ENCODE assay signal across 11 cellular contexts in the genomic region with DNA sequence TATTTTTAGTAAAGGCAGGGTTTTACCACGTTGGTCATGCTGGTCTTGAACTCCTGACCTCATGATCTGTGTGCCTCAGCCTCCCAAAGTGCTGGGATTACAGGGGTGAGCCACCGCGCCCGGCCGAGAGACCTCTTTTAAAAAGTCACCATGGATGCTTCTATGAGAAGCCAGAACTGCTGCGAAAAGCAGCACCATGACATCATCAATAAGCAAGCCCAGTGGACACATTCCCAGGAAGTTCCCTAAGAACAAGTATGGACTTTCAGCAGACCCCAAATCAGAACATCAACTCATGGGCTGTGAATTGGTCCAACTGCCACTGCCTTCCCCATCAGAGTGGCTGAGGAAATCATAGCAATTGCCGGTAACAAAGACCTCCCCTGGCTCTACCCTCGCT.
"Had no signal": no experiment of that assay in that cellular context is flagged by ENCODE, and none has a peak within 500 bp of the region (broad histone marks: within the 10 kb centered on the region; RNA-seq: fewer than 3 reads in every experiment).

No MANE protein-coding gene starts in this region.

- H3K27ac ChIP-seq: GM23248 had no signal

- H3K9me3 Mint-ChIP-seq: GM23338, H9, HFFc6 had no signal

- H3K9me3 ChIP-seq: HAP-1 had no signal

- H3K27ac Mint-ChIP-seq: GM23338, HFFc6 had no signal

- FAIRE-seq: H1, H54 had no signal

- H3K4me2 ChIP-seq: GM23338 had no signal

- H3K9ac ChIP-seq: GM23248 had no signal

- H3K4me1 ChIP-seq: HAP-1 had no signal

- ATAC-seq: GM23338, HCT116 had no signal

- H2AFZ ChIP-seq: GM23248, GM23338 had no signal

- H3K36me3 ChIP-seq: HAP-1 had no signal

- DNase-seq: GM23248, GOT3, H7, H9, HCEC 1CT, HFFc6 had no signal

- H3K4me3 ChIP-seq: GM23248, GM23338, HAP-1 had no signal

- H3K4me3 Mint-ChIP-seq: GM23338, H9, HFFc6 had no signal
